ENCODE assay signal across 10 cellular contexts in genomic region chr2:224971214-224971613, GRCh38.
A peak's percentile ranks its signal among the peaks of the same experiment; 100 is the strongest.
DNase-seq lines count a peak whose midpoint lies in the region; ATAC-seq, FAIRE-seq and TF ChIP-seq lines count a peak whose summit lies in the region.
"Had no signal": no experiment of that assay in that cellular context is flagged by ENCODE, and none has a peak within 500 bp of the region (broad histone marks: within the 10 kb centered on the region; RNA-seq: fewer than 3 reads in every experiment).

No MANE protein-coding gene starts in this region.

- no peaks in the 10 kb centered on the region for H3K27me3 Mint-ChIP-seq in Caco-2 (ENCODE audit: insufficient read depth, unreplicated experiment)

- no peaks in the 10 kb centered on the region for H3K27me3 ChIP-seq in Caco-2 (replicated peaks; ENCODE audit: control insufficient read depth, insufficient read depth, low read length)

- no peaks in the 10 kb centered on the region for H3K36me3 ChIP-seq in Caco-2 (ENCODE audit: control insufficient read depth, insufficient read depth, low read length)

- ATAC-seq in GM19452 (IDR thresholded peaks at IDR 0.05; ENCODE audit: unreplicated experiment) (peak; percentile 55), GM18909 (IDR thresholded peaks at IDR 0.05; ENCODE audit: poor library complexity, unreplicated experiment) (no peak)
- ATAC-seq: K562 had no signal

- intact Hi-C loops in Caco-2 (cut with micrococcal nuclease; ENCODE audit: unreplicated experiment), result no loop called here
- intact Hi-C loops in cardiac septum (cut with DNase I), result no loop called here

- BruUV-seq in Caco-2 (replicated peaks; lab: Mats Ljungman, UMichigan), result no TSS peak

- no peaks in the 10 kb centered on the region for H3K4me1 Mint-ChIP-seq in Caco-2 (ENCODE audit: low read depth, unreplicated experiment)

- CTCF ChIA-PET in Caco-2 (lab: Charles Lee), result no interaction called here

- no peaks in the 10 kb centered on the region for H3K9me3 ChIP-seq in Caco-2

- H3K36me3 Mint-ChIP-seq in Caco-2 (ENCODE audit: insufficient read depth, unreplicated experiment), result no peaks in the 10 kb centered on the region

- H3K4me3 ChIP-seq in Caco-2 (ENCODE audit: low read depth, low read length) (no peak overlapping the region), epithelial cell of esophagus (ENCODE audit: low read length) (no peak overlapping the region)
- H3K4me3 ChIP-seq: K562 had no signal

- no peak for FAIRE-seq in HTR-8/SVneo (lab: Jason Lieb, UNC)
- FAIRE-seq: K562 had no signal

- H3K27ac Mint-ChIP-seq in Caco-2 (ENCODE audit: unreplicated experiment), result no peak overlapping the region

- H3K4me1 ChIP-seq in Caco-2, result no peaks in the 10 kb centered on the region

- DNase-seq in Caco-2 (peak; percentile 11 to 58), HPDE6-E6E7 (ENCODE audit: extremely low spot score) (peak; percentile 25), epithelial cell of esophagus (ENCODE audit: low read depth) (peak; percentile 84), DMS 273 (lab: John Stamatoyannopoulos, UW; ENCODE audit: unreplicated experiment) (no peak), cardiac septum (ENCODE audit: low spot score) (no peak), HTR-8/SVneo (ENCODE audit: insufficient read length, low spot score) (no peak)
- DNase-seq: occipital lobe had no signal

- H3K4me3 Mint-ChIP-seq in Caco-2 (ENCODE audit: unreplicated experiment), result no peak overlapping the region

- POLR2A ChIA-PET in Caco-2 (lab: Charles Lee), result no interaction called here

- H3K9me3 Mint-ChIP-seq in Caco-2 (ENCODE audit: unreplicated experiment), result no peaks in the 10 kb centered on the region

- TF ChIP-seq CTCF in Caco-2 (IDR thresholded peaks at IDR 0.05; ENCODE audit: insufficient read depth in 1 of 2, low read depth in 1 of 2, low read length in 1 of 2, severe bottlenecking in 1 of 2, unreplicated experiment in 1 of 2) (no peak), epithelial cell of esophagus (IDR thresholded peaks at IDR 0.05; ENCODE audit: insufficient read depth, low read depth, low read length, missing control alignments) (no peak)

Comparison
In these comparisons a context has a peak if more than half of its experiments do, and no peak if none do; other contexts are left out.
1. DNase-seq: peak in Caco-2 (2 of 2), HPDE6-E6E7 (single experiment) and epithelial cell of esophagus (single experiment); none in DMS 273 (single experiment), cardiac septum (single experiment) and HTR-8/SVneo (single experiment).